In genomic region chr13:99027661-99028425, GRCh38 we compare ENCODE assay signal across 27 cellular contexts. TPM values are rescaled to one million over a fixed set of nuclear protein-coding genes. Genes with fewer than 3 reads are reported as not detected.
DNase-seq lines count a peak whose midpoint lies in the region; ATAC-seq lines count a peak whose summit lies in the region.
"Had no signal": no experiment of that assay in that cellular context is flagged by ENCODE, and none has a peak within 500 bp of the region (broad histone marks: within the 10 kb centered on the region; RNA-seq: fewer than 3 reads in every experiment).

No MANE protein-coding gene starts in this region.

- no peak overlapping the region for H3K9ac ChIP-seq in mesenchymal stem cell (ENCODE audit: low read length)

- intact Hi-C loops in activated T-helper 2 cell treated with anti-CD3 and anti-CD28 coated beads, Interferon-gamma antibody, Interleukin-2, Interleukin-4, amounts not matched to agents 10 μg/mL and 5 μg/mL and 100 μg/mL, durations not matched to agents 14 hours and 24 hours and 36 hours (cut with micrococcal nuclease): loop anchor here (1.0 to 5.0 kb wide), 8 partner anchors 19 to 552 kb away; partner anchors contain the start of gene GPR18

- H3K36me3 Mint-ChIP-seq in activated CD8-positive, alpha-beta memory T cell treated with anti-CD3 and anti-CD28 coated beads, Interleukin-2, amount 10 ng/mL, durations not matched to agents 7 days and 5 days: peaks cover 27% of the 10 kb centered on the region
- no peaks in the 10 kb centered on the region for H3K36me3 Mint-ChIP-seq in CD8-positive, alpha-beta memory T cell
- peaks cover 25% of the 10 kb centered on the region for H3K36me3 Mint-ChIP-seq in activated T-helper 2 cell treated with anti-CD3 and anti-CD28 coated beads, Interferon-gamma antibody, Interleukin-2, Interleukin-4, amounts not matched to agents 10 μg/mL and 5 μg/mL and 100 μg/mL, durations not matched to agents 14 hours and 24 hours and 36 hours (ENCODE audit: low read depth)
- H3K36me3 Mint-ChIP-seq: CD14-positive monocyte had no signal

- no peaks in the 10 kb centered on the region for H3K27me3 Mint-ChIP-seq in activated CD8-positive, alpha-beta memory T cell treated with anti-CD3 and anti-CD28 coated beads, Interleukin-2, amount 10 ng/mL, durations not matched to agents 7 days and 5 days
- no peaks in the 10 kb centered on the region for H3K27me3 Mint-ChIP-seq in CD8-positive, alpha-beta memory T cell
- H3K27me3 Mint-ChIP-seq in activated T-helper 2 cell treated with anti-CD3 and anti-CD28 coated beads, Interferon-gamma antibody, Interleukin-2, Interleukin-4, amounts not matched to agents 10 μg/mL and 5 μg/mL and 100 μg/mL, durations not matched to agents 14 hours and 24 hours and 36 hours (ENCODE audit: low read depth): no peaks in the 10 kb centered on the region
- H3K27me3 Mint-ChIP-seq: activated CD4-positive, alpha-beta T cell treated with anti-CD3 and anti-CD28 coated beads, Interleukin-2, amount 10 ng/mL, durations not matched to agents 7 days and 5 days had no signal

- peaks cover 67% of the 10 kb centered on the region for H3K4me1 Mint-ChIP-seq in activated CD8-positive, alpha-beta memory T cell treated with anti-CD3 and anti-CD28 coated beads, Interleukin-2, amount 10 ng/mL, durations not matched to agents 7 days and 5 days
- H3K4me1 Mint-ChIP-seq in CD8-positive, alpha-beta memory T cell: peaks cover 59 to 84% (median 73%) of the 10 kb centered on the region in 3 donors
- H3K4me1 Mint-ChIP-seq in activated T-helper 2 cell treated with anti-CD3 and anti-CD28 coated beads, Interferon-gamma antibody, Interleukin-2, Interleukin-4, amounts not matched to agents 10 μg/mL and 5 μg/mL and 100 μg/mL, durations not matched to agents 14 hours and 24 hours and 36 hours (ENCODE audit: low read depth): peaks cover 75% of the 10 kb centered on the region
- H3K4me1 Mint-ChIP-seq: CD14-positive monocyte had no signal

- DNase-seq in activated CD8-positive, alpha-beta memory T cell treated with anti-CD3 and anti-CD28 coated beads, Interleukin-2, amount 10 ng/mL, durations not matched to agents 7 days and 5 days: no peak
- DNase-seq in activated CD8-positive, alpha-beta memory T cell treated with anti-CD3 and anti-CD28 coated beads, Interleukin-2, amount 50 U/mL, for 48 hours: no peak
- no peak for DNase-seq in CD8-positive, alpha-beta memory T cell
- no peak for DNase-seq in activated T-helper 2 cell treated with anti-CD3 and anti-CD28 coated beads, Interferon-gamma antibody, Interleukin-2, Interleukin-4, amounts not matched to agents 10 μg/mL and 5 μg/mL and 100 μg/mL, durations not matched to agents 14 hours and 24 hours and 36 hours (ENCODE audit: low spot score)
- DNase-seq in mesenchymal stem cell (no peak), SHP77 (lab: John Stamatoyannopoulos, UW) (no peak), COLO668 (lab: John Stamatoyannopoulos, UW; ENCODE audit: unreplicated experiment) (no peak)
- DNase-seq: activated CD4-positive, alpha-beta T cell treated with anti-CD3 and anti-CD28 coated beads, Interleukin-2, amount 10 ng/mL, durations not matched to agents 7 days and 5 days; activated gamma-delta T cell treated with Interleukin-2 at 50 U/mL for 16 hours; anterior cingulate cortex; EL; gastrocnemius medialis; H7; KBM-7; lower lobe of right lung; NCI-H1092 treated with DMSO at 0.1 percent for 48 hours; NCI-H187 treated with DMSO at 0.1 percent for 48 hours; NCI-H2171; nephron progenitor cell; SIG-M5; stimulated activated CD4-positive, alpha-beta T cell treated with anti-CD3 and anti-CD28 coated beads, Interleukin-4, amount 100 ng/mL, for 4 hours; T1000; WERI-Rb-1 had no signal

- no peaks in the 10 kb centered on the region for H3K27me3 ChIP-seq in CD8-positive, alpha-beta memory T cell (ENCODE audit: insufficient read depth, low read length, poor library complexity, severe bottlenecking)
- no peaks in the 10 kb centered on the region for H3K27me3 ChIP-seq in mesenchymal stem cell (ENCODE audit: control insufficient read depth in 1 of 2, insufficient read depth in 1 of 2, low read length in 2 of 2)
- H3K27me3 ChIP-seq: gastrocnemius medialis, suprapubic skin had no signal

- H3K27ac Mint-ChIP-seq in activated CD8-positive, alpha-beta memory T cell treated with anti-CD3 and anti-CD28 coated beads, Interleukin-2, amount 10 ng/mL, durations not matched to agents 7 days and 5 days: peak overlapping the region; percentile 85
- peak overlapping the region in 6 of 8 donors; percentile 8 to 64 (median 44) for H3K27ac Mint-ChIP-seq in CD8-positive, alpha-beta memory T cell
- peak overlapping the region; percentile 89 for H3K27ac Mint-ChIP-seq in activated T-helper 2 cell treated with anti-CD3 and anti-CD28 coated beads, Interferon-gamma antibody, Interleukin-2, Interleukin-4, amounts not matched to agents 10 μg/mL and 5 μg/mL and 100 μg/mL, durations not matched to agents 14 hours and 24 hours and 36 hours
- H3K27ac Mint-ChIP-seq: activated CD4-positive, alpha-beta T cell treated with anti-CD3 and anti-CD28 coated beads, Interleukin-2, amount 10 ng/mL, durations not matched to agents 7 days and 5 days; CD14-positive monocyte; nephron progenitor cell had no signal

- peaks cover 28% of the 10 kb centered on the region for H3K4me1 ChIP-seq in CD8-positive, alpha-beta memory T cell (ENCODE audit: insufficient read depth, low read length)
- H3K4me1 ChIP-seq in mesenchymal stem cell (ENCODE audit: control insufficient read depth, insufficient read depth, low read depth, low read length): no peaks in the 10 kb centered on the region

- H3K14ac ChIP-seq in mesenchymal stem cell (ENCODE audit: low read length in 2 of 2): no peak overlapping the region

- no peak overlapping the region for H3K18ac ChIP-seq in mesenchymal stem cell (ENCODE audit: low read depth in 1 of 2, low read length in 2 of 2)

- no peak overlapping the region for H3K23ac ChIP-seq in mesenchymal stem cell (ENCODE audit: low read length in 2 of 2)

- peaks cover 4% of the 10 kb centered on the region for H3K9me3 Mint-ChIP-seq in activated CD8-positive, alpha-beta memory T cell treated with anti-CD3 and anti-CD28 coated beads, Interleukin-2, amount 10 ng/mL, durations not matched to agents 7 days and 5 days (ENCODE audit: low read depth)
- peaks cover 0 to 3% (median 0%) of the 10 kb centered on the region in 5 donors for H3K9me3 Mint-ChIP-seq in CD8-positive, alpha-beta memory T cell
- peaks cover 7% of the 10 kb centered on the region for H3K9me3 Mint-ChIP-seq in activated T-helper 2 cell treated with anti-CD3 and anti-CD28 coated beads, Interferon-gamma antibody, Interleukin-2, Interleukin-4, amounts not matched to agents 10 μg/mL and 5 μg/mL and 100 μg/mL, durations not matched to agents 14 hours and 24 hours and 36 hours

- H3K79me1 ChIP-seq in mesenchymal stem cell (replicated peaks; ENCODE audit: low read length, poor library complexity, severe bottlenecking): peaks cover 5% of the 10 kb centered on the region

- 86% methylated on average over 4 of the region's 5 CpGs for WGBS in mesenchymal stem cell

- no peak overlapping the region for H3K4me2 ChIP-seq in mesenchymal stem cell (ENCODE audit: low read length, poor library complexity, severe bottlenecking)

- no peak overlapping the region for H2AFZ ChIP-seq in mesenchymal stem cell (ENCODE audit: low read depth, low read length)

- no peak overlapping the region for H2BK120ac ChIP-seq in mesenchymal stem cell (ENCODE audit: low read depth, low read length)

- no peak overlapping the region for H2BK12ac ChIP-seq in mesenchymal stem cell (ENCODE audit: low read length in 2 of 2)

- H4K91ac ChIP-seq in mesenchymal stem cell (ENCODE audit: low read length): no peak overlapping the region

- no peaks in the 10 kb centered on the region for H3K9me3 ChIP-seq in CD8-positive, alpha-beta memory T cell (ENCODE audit: low read length)
- H3K9me3 ChIP-seq in mesenchymal stem cell (ENCODE audit: control insufficient read depth, low read length): peaks cover 3% of the 10 kb centered on the region
- H3K9me3 ChIP-seq: gastrocnemius medialis, suprapubic skin had no signal

- H3K4ac ChIP-seq in mesenchymal stem cell (ENCODE audit: low read depth in 1 of 2, low read length in 2 of 2): no peak overlapping the region

- peak; percentile 17 for ATAC-seq in activated CD8-positive, alpha-beta memory T cell treated with anti-CD3 and anti-CD28 coated beads, Interleukin-2, amount 10 ng/mL, durations not matched to agents 7 days and 5 days
- ATAC-seq in GM18498 (IDR thresholded peaks at IDR 0.05; ENCODE audit: unreplicated experiment): no peak
- ATAC-seq: gastrocnemius medialis, lower lobe of right lung had no signal

- no peak overlapping the region for H3K4me3 ChIP-seq in CD8-positive, alpha-beta memory T cell (ENCODE audit: low read length)
- H3K4me3 ChIP-seq in mesenchymal stem cell (ENCODE audit: insufficient read depth in 1 of 2, low read depth in 1 of 2, low read length in 2 of 2): no peak overlapping the region
- H3K4me3 ChIP-seq: gastrocnemius medialis, lower lobe of right lung, suprapubic skin had no signal

- H3K36me3 ChIP-seq in CD8-positive, alpha-beta memory T cell (ENCODE audit: insufficient read depth, low read length): no peaks in the 10 kb centered on the region
- H3K36me3 ChIP-seq in mesenchymal stem cell (ENCODE audit: control insufficient read depth in 1 of 2, insufficient read depth in 2 of 2, low read depth in 1 of 2, low read length in 2 of 2): no peaks in the 10 kb centered on the region
- H3K36me3 ChIP-seq: gastrocnemius medialis, lower lobe of right lung, suprapubic skin, WERI-Rb-1 had no signal

- peak overlapping the region; percentile 12 for H2BK15ac ChIP-seq in mesenchymal stem cell (ENCODE audit: low read depth, poor library complexity, severe bottlenecking)

- H4K8ac ChIP-seq in mesenchymal stem cell (ENCODE audit: low read length): no peak overlapping the region

- H2AK5ac ChIP-seq in mesenchymal stem cell (ENCODE audit: low read length, severe bottlenecking): no peak overlapping the region

- CTCF ChIA-PET in activated CD8-positive, alpha-beta memory T cell treated with anti-CD3 and anti-CD28 coated beads, Interleukin-2, amount 10 ng/mL, durations not matched to agents 7 days and 5 days (lab: Charles Lee): interaction anchor here (1.0 to 2.8 kb wide), 9 partner anchors 10 to 184 kb away, joined by 3 to 15 read pairs (median 12); no protein-coding TSS in a partner anchor
- CTCF ChIA-PET in CD8-positive, alpha-beta memory T cell (lab: Charles Lee): interaction anchor here (1.0 to 1.7 kb wide), 7 partner anchors 14 to 236 kb away, joined by 3 to 13 read pairs (median 6); no protein-coding TSS in a partner anchor

- POLR2A ChIA-PET in CD8-positive, alpha-beta memory T cell (lab: Charles Lee): interaction anchor here (0.6 to 1.3 kb wide), 2 partner anchors 59 to 90 kb away, joined by 3 read pairs; no protein-coding TSS in a partner anchor

- H3K4me3 Mint-ChIP-seq in activated CD8-positive, alpha-beta memory T cell treated with anti-CD3 and anti-CD28 coated beads, Interleukin-2, amount 10 ng/mL, durations not matched to agents 7 days and 5 days: peak overlapping the region; percentile 39
- no peak overlapping the region for H3K4me3 Mint-ChIP-seq in CD8-positive, alpha-beta memory T cell
- H3K4me3 Mint-ChIP-seq in activated T-helper 2 cell treated with anti-CD3 and anti-CD28 coated beads, Interferon-gamma antibody, Interleukin-2, Interleukin-4, amounts not matched to agents 10 μg/mL and 5 μg/mL and 100 μg/mL, durations not matched to agents 14 hours and 24 hours and 36 hours (ENCODE audit: low read depth): peak overlapping the region; percentile 48
- H3K4me3 Mint-ChIP-seq: activated CD4-positive, alpha-beta T cell treated with anti-CD3 and anti-CD28 coated beads, Interleukin-2, amount 10 ng/mL, durations not matched to agents 7 days and 5 days; nephron progenitor cell had no signal

- H3K27ac ChIP-seq in CD8-positive, alpha-beta memory T cell (ENCODE audit: low read depth, low read length): no peak overlapping the region
- H3K27ac ChIP-seq in mesenchymal stem cell (ENCODE audit: low read length, poor library complexity, severe bottlenecking): no peak overlapping the region
- H3K27ac ChIP-seq: gastrocnemius medialis, HL-60, lower lobe of right lung, suprapubic skin, WERI-Rb-1 had no signal

- H2BK5ac ChIP-seq in mesenchymal stem cell (ENCODE audit: low read depth, low read length, poor library complexity, severe bottlenecking): no peak overlapping the region

RNA-seq across cellular contexts. Expression of gene DOCK9, which starts 50.0 kb away (rescaled TPM):
- total RNA-seq in activated CD8-positive, alpha-beta memory T cell treated with anti-CD3 and anti-CD28 coated beads, Interleukin-2, amount 10 ng/mL, durations not matched to agents 7 days and 5 days: 10 to 100 TPM; 37.5 to 79.9 TPM
- 10 to 100 TPM; 35.4 to 38.9 TPM for total RNA-seq in CD8-positive, alpha-beta memory T cell
- polyA plus RNA-seq in CD8-positive, alpha-beta memory T cell: 23.9 TPM
- 36.0 and 40.7 TPM in 2 replicates for total RNA-seq in activated T-helper 2 cell treated with anti-CD3 and anti-CD28 coated beads, Interferon-gamma antibody, Interleukin-2, Interleukin-4, amounts not matched to agents 10 μg/mL and 5 μg/mL and 100 μg/mL, durations not matched to agents 14 hours and 24 hours and 36 hours
- 22.0 TPM for polyA plus RNA-seq in mesenchymal stem cell (2013, experiment 1 of 2)
- polyA plus RNA-seq in mesenchymal stem cell (2013, experiment 2 of 2): 20.8 TPM
- polyA plus RNA-seq: CD14-positive monocyte had no signal

Comparison
In these comparisons a context has a peak if more than half of its experiments do, and no peak if none do; other contexts are left out.
1. H3K4me3 Mint-ChIP-seq: peak in activated CD8-positive, alpha-beta memory T cell treated with anti-CD3 and anti-CD28 coated beads, Interleukin-2, amount 10 ng/mL, durations not matched to agents 7 days and 5 days (single experiment) and activated T-helper 2 cell treated with anti-CD3 and anti-CD28 coated beads, Interferon-gamma antibody, Interleukin-2, Interleukin-4, amounts not matched to agents 10 μg/mL and 5 μg/mL and 100 μg/mL, durations not matched to agents 14 hours and 24 hours and 36 hours (single experiment); none in CD8-positive, alpha-beta memory T cell (0 of 7).
2. Peak in every context shown above with its lines, with median percentiles within 50 percentile points of each other: H3K27ac Mint-ChIP-seq.